Comparison of ENCODE assay signal across 12 cellular contexts in the genomic region with DNA sequence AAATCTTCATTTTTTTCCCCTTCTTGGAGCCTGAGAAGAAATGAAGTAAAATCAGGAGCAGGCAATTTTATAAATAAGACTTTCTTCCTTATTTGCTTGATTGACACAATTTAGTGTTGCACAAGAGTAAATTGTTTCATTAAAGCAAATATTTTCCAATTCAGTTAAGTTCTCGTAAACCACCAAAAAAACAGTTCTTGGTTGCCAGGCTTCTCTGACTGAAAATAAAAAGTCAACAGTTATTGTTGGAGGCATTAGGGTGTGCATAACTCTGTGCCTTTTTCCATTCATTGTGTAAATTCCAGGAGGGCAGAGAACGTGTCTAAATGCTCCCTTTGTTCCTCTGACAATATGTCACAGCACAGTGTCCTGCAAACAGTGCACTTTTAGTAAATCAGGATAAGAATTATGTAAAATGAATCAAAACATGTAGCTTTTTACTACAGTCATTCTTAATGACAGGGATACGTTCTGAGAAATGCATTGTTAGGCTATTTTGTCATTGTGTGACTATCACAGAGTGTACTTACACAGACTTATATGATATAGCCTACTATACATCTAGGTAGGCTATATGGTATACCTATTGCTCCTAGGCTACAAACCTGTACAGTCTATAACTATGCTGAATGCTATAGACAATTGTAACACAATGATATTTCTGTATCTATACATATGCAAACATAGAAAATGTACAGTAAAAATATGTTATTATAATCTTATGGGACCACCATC. TPM values are rescaled to one million over a fixed set of nuclear protein-coding genes. Genes with fewer than 3 reads are reported as not detected.
A peak's percentile ranks its signal among the peaks of the same experiment; 100 is the strongest.
DNase-seq lines count a peak whose midpoint lies in the region; ATAC-seq and TF ChIP-seq lines count a peak whose summit lies in the region.
"Had no signal": no experiment of that assay in that cellular context is flagged by ENCODE, and none has a peak within 500 bp of the region (broad histone marks: within the 10 kb centered on the region; RNA-seq: fewer than 3 reads in every experiment).

A gene (minus strand): TSS at position 47 of the 735 bp plus-strand sequence. CDS start 37 bp downstream, at position 10.

- H3K27ac ChIP-seq in caudate nucleus (ENCODE audit: low read depth, low read length) = peak within 1 kb of the TSS; percentile 19
- no peak within 1 kb of the TSS for H3K27ac ChIP-seq in lower lobe of right lung
- H3K27ac ChIP-seq in testis = peak within 1 kb of the TSS in 1 of 2 donors; percentile 10
- no peak within 1 kb of the TSS for H3K27ac ChIP-seq in ovary

- peak within 1 kb of the TSS; percentile 81; the same call in 1 of the 2 replicates for H2AFZ ChIP-seq in Loucy (ENCODE audit: low read length)

- peaks cover 28% of the 10 kb centered on the region for H3K4me1 ChIP-seq in Loucy (ENCODE audit: insufficient read depth, low read length, poor library complexity, severe bottlenecking)
- H3K4me1 ChIP-seq in lower lobe of right lung = peaks cover 28% of the 10 kb centered on the region
- H3K4me1 ChIP-seq in testis = no peaks in the 10 kb centered on the region
- peaks cover 3% of the 10 kb centered on the region for H3K4me1 ChIP-seq in ovary (ENCODE audit: insufficient read depth)

- H3K9me2 ChIP-seq in Loucy (replicated peaks; ENCODE audit: low read depth, low read length) = no peaks in the 10 kb centered on the region

- H3K36me3 ChIP-seq in Loucy (ENCODE audit: insufficient read depth, low read length) = no peaks in the 10 kb centered on the region
- no peaks in the 10 kb centered on the region for H3K36me3 ChIP-seq in lower lobe of right lung
- H3K36me3 ChIP-seq in testis (ENCODE audit: low read depth, missing control alignments) = no peaks in the 10 kb centered on the region
- H3K36me3 ChIP-seq in ovary = no peaks in the 10 kb centered on the region

- no peaks in the 10 kb centered on the region for H3K27me3 ChIP-seq in Loucy (ENCODE audit: insufficient read depth, low read length, poor library complexity, severe bottlenecking)
- H3K27me3 ChIP-seq in lower lobe of right lung (ENCODE audit: low read depth) = no peaks in the 10 kb centered on the region
- no peaks in the 10 kb centered on the region for H3K27me3 ChIP-seq in testis
- no peaks in the 10 kb centered on the region for H3K27me3 ChIP-seq in ovary

- peak within 1 kb of the TSS; percentile 13 for H3K9ac ChIP-seq in Loucy (ENCODE audit: low read depth, low read length, poor library complexity, severe bottlenecking)

- intact Hi-C loops in lower lobe of right lung (cut with DNase I) (no loop called here), testis (cut with DNase I; ENCODE audit: low total_unique reads) (no loop called here), ovary (cut with DNase I) (no loop called here)

- H3K79me2 ChIP-seq in Loucy (ENCODE audit: insufficient read depth, low read length) = no peaks in the 10 kb centered on the region

- no peaks in the 10 kb centered on the region for H4K20me1 ChIP-seq in Loucy (ENCODE audit: insufficient read depth, low read length, poor library complexity, severe bottlenecking)

- TF ChIP-seq CTCF in Loucy (conservative IDR thresholded peaks at IDR 0.05; ENCODE audit: low read length) (no peak), lower lobe of right lung (IDR thresholded peaks at IDR 0.05) (no peak), testis (IDR thresholded peaks at IDR 0.05) (no peak), ovary (IDR thresholded peaks at IDR 0.05) (no peak)

- 46 to 53% methylated on average over 3 of the region's 3 CpGs for WGBS in testis, 2 donors
- WGBS in ovary, 3 donors = 49 to 57% (median 51%) methylated on average over 3 of the region's 3 CpGs

- ATAC-seq in lower lobe of right lung = no peak

- no peak for TF ChIP-seq EP300 in ovary (IDR thresholded peaks at IDR 0.05)

- no peaks in the 10 kb centered on the region for H3K9me3 ChIP-seq in Loucy (ENCODE audit: insufficient read depth, low read depth, low read length)
- H3K9me3 ChIP-seq in lower lobe of right lung = no peaks in the 10 kb centered on the region
- H3K9me3 ChIP-seq in testis = no peaks in the 10 kb centered on the region
- no peaks in the 10 kb centered on the region for H3K9me3 ChIP-seq in ovary

- H3K4me2 ChIP-seq in Loucy (ENCODE audit: low read depth, low read length, poor library complexity, severe bottlenecking) = no peak within 1 kb of the TSS

- H3F3A ChIP-seq in Loucy (ENCODE audit: low read depth) = peaks cover 4% of the 10 kb centered on the region

- H3K4me3 ChIP-seq in Loucy (ENCODE audit: low read length, poor library complexity, severe bottlenecking) (no peak within 1 kb of the TSS), lower lobe of right lung (peak within 1 kb of the TSS; percentile 27), testis (no peak within 1 kb of the TSS), ovary (no peak within 1 kb of the TSS)

- no peak for TF ChIP-seq POLR2A in testis (IDR thresholded peaks at IDR 0.05)
- TF ChIP-seq POLR2A in ovary (IDR thresholded peaks at IDR 0.05) = no peak

- DNase-seq in caudate nucleus (lab: John Stamatoyannopoulos, UW) (no peak), lower lobe of right lung (no peak), testis (peak; percentile 36), SIG-M5 treated with dmso at 0.1 percent for 504 hours (lab: John Stamatoyannopoulos, UW; ENCODE audit: unreplicated experiment) (no peak), ovary (no peak)
- DNase-seq in activated CD4-positive, alpha-beta T cell treated with anti-CD3 and anti-CD28 coated beads for 4 hours = no peak
- DNase-seq: activated T-cell treated with anti-CD3 and anti-CD28 coated beads, Interleukin-2, amount 50 U/mL, for 1 hour; CD8-positive, alpha-beta memory T cell; KBM-7; NCI-H187 treated with DMSO at 0.1 percent for 48 hours; substantia nigra had no signal

RNA-seq across cellular contexts. Expression of the gene that starts here (rescaled TPM):
- 48.9 TPM for total RNA-seq in lower lobe of right lung
- total RNA-seq in testis = 10 to 100 TPM; 10.3 to 13.8 TPM
- polyA plus RNA-seq in testis (ENCODE audit: insufficient read depth, low read depth, low replicate concordance) = 6.1 TPM
- 10 to 100 TPM in 2 of 7 donors, 1 to 10 TPM in 4, under 1 TPM in 1; 0.63 to 90.3 (median 5.7) TPM for total RNA-seq in ovary
- 1 to 10 TPM in 1 of 2 donors, under 1 TPM in 1; 0.40 to 2.1 TPM for polyA plus RNA-seq in ovary
- total RNA-seq: CD8-positive, alpha-beta memory T cell had no signal
- polyA plus RNA-seq: CD8-positive, alpha-beta memory T cell had no signal
